In genomic region chr5:10530601-10531320, GRCh38 we compare ENCODE assay signal across 1 cellular context.
TF ChIP-seq lines count a peak whose summit lies in the region.

No MANE protein-coding gene starts in this region.

TF ChIP-seq in GM12878, 131 proteins besides CTCF, POLR2A, EP300 and RAD21 (continued from another document):
- no peak for TF ChIP-seq USF2 (IDR thresholded peaks at IDR 0.05; ENCODE audit: borderline replicate concordance, low read depth, low read length)
